ENCODE assay signal across 1 cellular context in the genomic region with DNA sequence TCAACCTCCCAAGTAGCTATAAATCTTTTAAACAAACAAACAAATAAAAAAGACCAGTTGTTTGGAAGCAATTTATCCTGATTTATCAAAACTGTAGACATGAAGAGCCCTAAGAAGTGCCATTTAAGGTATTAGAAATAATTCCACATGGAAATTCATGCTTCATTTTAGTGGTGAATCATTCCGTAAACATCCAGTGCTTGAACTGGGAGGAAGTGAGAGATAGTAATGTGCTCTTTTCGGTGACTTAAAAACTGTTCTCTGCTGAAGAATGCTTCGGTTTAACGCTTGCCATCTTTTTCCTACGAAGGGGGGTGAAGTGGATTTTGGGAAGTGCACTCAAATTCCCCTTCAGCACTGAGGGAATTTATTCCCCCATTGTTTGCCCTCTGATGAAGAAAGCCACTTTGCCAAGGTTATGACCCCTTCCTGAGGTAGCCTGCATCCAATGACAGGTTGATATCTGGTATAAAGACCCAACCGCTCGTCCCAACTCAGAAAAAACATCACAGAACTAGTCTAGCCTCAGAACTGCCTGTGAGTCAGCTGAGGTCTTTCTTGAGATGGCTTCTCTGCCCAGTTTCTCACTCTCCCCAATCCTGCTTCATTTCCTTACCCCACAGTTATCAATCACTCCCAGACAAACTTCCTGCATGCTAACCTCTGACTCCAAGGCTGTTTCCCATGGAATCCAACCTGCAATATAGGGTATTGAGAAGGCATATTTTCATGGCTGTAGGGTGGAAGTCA.
TF ChIP-seq lines count a peak whose summit lies in the region.

No MANE protein-coding gene starts in this region.

TF ChIP-seq in HepG2, 621 proteins besides CTCF, POLR2A, EP300 and RAD21 (continued from another document):
- TF ChIP-seq, protein P1, sequence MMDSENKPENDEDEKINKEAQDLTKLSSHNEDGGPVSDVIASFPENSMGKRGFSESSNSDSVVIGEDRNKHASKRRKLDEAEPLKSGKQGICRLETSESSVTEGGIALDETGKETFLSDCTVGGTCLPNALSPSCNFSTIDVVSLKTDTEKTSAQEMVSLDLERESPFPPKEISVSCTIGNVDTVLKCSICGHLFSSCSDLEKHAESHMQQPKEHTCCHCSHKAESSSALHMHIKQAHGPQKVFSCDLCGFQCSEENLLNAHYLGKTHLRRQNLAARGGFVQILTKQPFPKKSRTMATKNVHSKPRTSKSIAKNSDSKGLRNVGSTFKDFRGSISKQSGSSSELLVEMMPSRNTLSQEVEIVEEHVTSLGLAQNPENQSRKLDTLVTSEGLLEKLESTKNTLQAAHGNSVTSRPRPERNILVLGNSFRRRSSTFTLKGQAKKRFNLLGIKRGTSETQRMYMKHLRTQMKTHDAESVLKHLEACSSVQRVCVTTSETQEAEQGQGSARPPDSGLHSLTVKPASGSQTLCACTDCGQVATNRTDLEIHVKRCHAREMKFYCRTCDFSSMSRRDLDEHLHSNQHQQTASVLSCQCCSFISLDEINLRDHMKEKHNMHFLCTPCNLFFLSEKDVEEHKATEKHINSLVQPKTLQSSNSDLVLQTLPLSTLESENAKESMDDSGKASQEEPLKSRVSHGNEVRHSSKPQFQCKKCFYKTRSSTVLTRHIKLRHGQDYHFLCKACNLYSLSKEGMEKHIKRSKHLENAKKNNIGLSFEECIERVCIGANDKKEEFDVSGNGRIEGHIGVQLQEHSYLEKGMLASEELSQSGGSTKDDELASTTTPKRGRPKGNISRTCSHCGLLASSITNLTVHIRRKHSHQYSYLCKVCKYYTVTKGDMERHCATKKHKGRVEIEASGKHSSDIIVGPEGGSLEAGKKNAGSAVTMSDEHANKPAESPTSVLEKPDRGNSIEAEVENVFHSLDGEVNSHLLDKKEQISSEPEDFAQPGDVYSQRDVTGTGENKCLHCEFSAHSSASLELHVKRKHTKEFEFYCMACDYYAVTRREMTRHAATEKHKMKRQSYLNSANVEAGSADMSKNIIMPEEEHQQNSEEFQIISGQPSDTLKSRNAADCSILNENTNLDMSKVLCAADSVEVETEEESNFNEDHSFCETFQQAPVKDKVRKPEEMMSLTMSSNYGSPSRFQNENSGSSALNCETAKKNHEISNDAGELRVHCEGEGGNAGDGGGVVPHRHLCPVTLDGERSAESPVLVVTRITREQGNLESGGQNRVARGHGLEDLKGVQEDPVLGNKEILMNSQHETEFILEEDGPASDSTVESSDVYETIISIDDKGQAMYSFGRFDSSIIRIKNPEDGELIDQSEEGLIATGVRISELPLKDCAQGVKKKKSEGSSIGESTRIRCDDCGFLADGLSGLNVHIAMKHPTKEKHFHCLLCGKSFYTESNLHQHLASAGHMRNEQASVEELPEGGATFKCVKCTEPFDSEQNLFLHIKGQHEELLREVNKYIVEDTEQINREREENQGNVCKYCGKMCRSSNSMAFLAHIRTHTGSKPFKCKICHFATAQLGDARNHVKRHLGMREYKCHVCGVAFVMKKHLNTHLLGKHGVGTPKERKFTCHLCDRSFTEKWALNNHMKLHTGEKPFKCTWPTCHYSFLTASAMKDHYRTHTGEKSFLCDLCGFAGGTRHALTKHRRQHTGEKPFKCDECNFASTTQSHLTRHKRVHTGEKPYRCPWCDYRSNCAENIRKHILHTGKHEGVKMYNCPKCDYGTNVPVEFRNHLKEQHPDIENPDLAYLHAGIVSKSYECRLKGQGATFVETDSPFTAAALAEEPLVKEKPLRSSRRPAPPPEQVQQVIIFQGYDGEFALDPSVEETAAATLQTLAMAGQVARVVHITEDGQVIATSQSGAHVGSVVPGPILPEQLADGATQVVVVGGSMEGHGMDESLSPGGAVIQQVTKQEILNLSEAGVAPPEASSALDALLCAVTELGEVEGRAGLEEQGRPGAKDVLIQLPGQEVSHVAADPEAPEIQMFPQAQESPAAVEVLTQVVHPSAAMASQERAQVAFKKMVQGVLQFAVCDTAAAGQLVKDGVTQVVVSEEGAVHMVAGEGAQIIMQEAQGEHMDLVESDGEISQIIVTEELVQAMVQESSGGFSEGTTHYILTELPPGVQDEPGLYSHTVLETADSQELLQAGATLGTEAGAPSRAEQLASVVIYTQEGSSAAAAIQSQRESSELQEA (CRISPR knock-in tag; IDR thresholded peaks at IDR 0.05; ENCODE audit: not compliant biosample characterization): no peak
- TF ChIP-seq EHMT2 (IDR thresholded peaks at IDR 0.05; ENCODE audit: borderline replicate concordance, low read depth, low read length) (no peak), ATM (IDR thresholded peaks at IDR 0.05; ENCODE audit: borderline replicate concordance) (no peak), MATR3 (CRISPR knock-in tag; IDR thresholded peaks at IDR 0.05) (no peak), HNRNPK (IDR thresholded peaks at IDR 0.05; ENCODE audit: low read depth, low read length, poor library complexity, severe bottlenecking) (no peak)
- TF ChIP-seq, protein P2, sequence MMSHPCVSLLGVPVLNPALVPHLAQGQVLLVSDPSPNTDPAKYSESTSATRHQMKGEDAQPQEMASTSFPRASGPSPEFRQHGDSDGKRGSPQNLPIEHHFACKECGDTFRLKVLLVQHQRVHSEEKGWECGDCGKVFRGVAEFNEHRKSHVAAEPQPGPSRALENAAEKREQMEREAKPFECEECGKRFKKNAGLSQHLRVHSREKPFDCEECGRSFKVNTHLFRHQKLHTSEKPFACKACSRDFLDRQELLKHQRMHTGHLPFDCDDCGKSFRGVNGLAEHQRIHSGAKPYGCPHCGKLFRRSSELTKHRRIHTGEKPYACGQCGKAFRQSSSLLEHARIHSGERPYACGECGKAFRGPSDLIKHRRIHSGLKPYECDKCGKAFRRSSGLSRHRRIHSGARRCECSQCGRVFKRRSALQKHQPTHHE (CRISPR knock-in tag; IDR thresholded peaks at IDR 0.05; ENCODE audit: borderline replicate concordance): no peak
- TF ChIP-seq, protein P3, sequence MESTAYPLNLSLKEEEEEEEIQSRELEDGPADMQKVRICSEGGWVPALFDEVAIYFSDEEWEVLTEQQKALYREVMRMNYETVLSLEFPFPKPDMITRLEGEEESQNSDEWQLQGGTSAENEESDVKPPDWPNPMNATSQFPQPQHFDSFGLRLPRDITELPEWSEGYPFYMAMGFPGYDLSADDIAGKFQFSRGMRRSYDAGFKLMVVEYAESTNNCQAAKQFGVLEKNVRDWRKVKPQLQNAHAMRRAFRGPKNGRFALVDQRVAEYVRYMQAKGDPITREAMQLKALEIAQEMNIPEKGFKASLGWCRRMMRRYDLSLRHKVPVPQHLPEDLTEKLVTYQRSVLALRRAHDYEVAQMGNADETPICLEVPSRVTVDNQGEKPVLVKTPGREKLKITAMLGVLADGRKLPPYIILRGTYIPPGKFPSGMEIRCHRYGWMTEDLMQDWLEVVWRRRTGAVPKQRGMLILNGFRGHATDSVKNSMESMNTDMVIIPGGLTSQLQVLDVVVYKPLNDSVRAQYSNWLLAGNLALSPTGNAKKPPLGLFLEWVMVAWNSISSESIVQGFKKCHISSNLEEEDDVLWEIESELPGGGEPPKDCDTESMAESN (CRISPR knock-in tag; conservative IDR thresholded peaks at IDR 0.05): no peak
